ENCODE assay signal across 20 cellular contexts in the genomic region with DNA sequence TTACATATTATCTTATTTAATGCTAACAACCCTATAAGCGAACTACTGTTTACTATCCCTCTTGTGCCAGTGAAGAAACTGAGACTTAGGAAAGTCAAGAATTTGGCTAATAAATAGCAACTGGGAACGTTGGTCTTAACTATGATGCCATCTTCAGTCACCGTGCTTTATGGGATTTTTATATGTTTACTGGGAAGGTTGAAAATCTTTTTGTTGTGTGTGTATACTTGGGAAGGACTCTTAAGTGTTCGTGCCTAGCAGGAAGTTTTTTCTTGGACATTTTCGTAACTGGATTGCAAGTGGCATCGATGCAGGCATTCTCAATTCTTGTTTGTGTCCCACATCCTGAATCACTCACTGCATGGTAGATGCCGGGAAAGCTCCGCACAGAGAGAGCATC. TPM values are rescaled to one million over a fixed set of nuclear protein-coding genes. Genes with fewer than 3 reads are reported as not detected.
DNase-seq lines count a peak whose midpoint lies in the region; ATAC-seq, FAIRE-seq and TF ChIP-seq lines count a peak whose summit lies in the region.
"Had no signal": no experiment of that assay in that cellular context is flagged by ENCODE, and none has a peak within 500 bp of the region (broad histone marks: within the 10 kb centered on the region; RNA-seq: fewer than 3 reads in every experiment).

No MANE protein-coding gene starts in this region.

- no peaks in the 10 kb centered on the region for H3K27me3 Mint-ChIP-seq in activated T-cell treated with anti-CD3 and anti-CD28 coated beads, Interleukin-2, amount 50 U/mL, for 72 hours (ENCODE audit: low read depth)
- H3K27me3 Mint-ChIP-seq: CD4-positive, alpha-beta memory T cell had no signal

- intact Hi-C loops in left lung (cut with DNase I): no loop called here

- no peak overlapping the region for H4K91ac ChIP-seq in H1 (replicated peaks; ENCODE audit: insufficient read length, low read length)

- peak overlapping the region; percentile 62; the same call in 1 of the 2 replicates for H2BK5ac ChIP-seq in H1 (ENCODE audit: low read depth, low read length)

- POLR2A ChIA-PET in RWPE1 (lab: Yijun Ruan, JAX; ENCODE audit: low non-redundant PET): no interaction called here
- POLR2A ChIA-PET in H1 (lab: Charles Lee; ENCODE audit: partially characterized antibody): interaction anchor here (1.0 to 2.5 kb wide), 2 partner anchors 9 kb away, joined by 3 to 10 read pairs; a partner anchor contains a TSS

- no peak for TF ChIP-seq RAD21 in H1 (IDR thresholded peaks at IDR 0.05 in 1 of 2, conservative IDR thresholded peaks at IDR 0.05 in 1 of 2; ENCODE audit: low read depth in 2 of 2, low read length in 2 of 2)

- no peak for FAIRE-seq in H1 (lab: Jason Lieb, UNC)
- FAIRE-seq: GM19239, K562 had no signal

- H3K4me1 ChIP-seq in H1 (replicated peaks in 1 of 4; ENCODE audit: control insufficient read depth in 3 of 4, insufficient read depth in 4 of 4, low read length in 3 of 4) (peaks cover 11 to 19% (median 16%) of the 10 kb centered on the region in 4 experiments), left lung (no peaks in the 10 kb centered on the region)

- 90% methylated on average over 8 of the region's 8 CpGs; no CpG with 5 or more reads in 1 of the 2 experiments for WGBS in H1 (ENCODE audit: extremely low coverage in 1 of 2, insufficient coverage in 1 of 2, insufficient read length in 1 of 2, insufficient replicate concordance in 2 of 2, low coverage in 1 of 2, low lambda C conversion rate in 2 of 2, missing lambda C conversion rate in 1 of 2), 2 experiments

- peaks cover 0 to 32% of the 10 kb centered on the region in 2 experiments; a peak in 2 of 4 replicates for H3K79me2 ChIP-seq in H1 (ENCODE audit: control insufficient read depth in 1 of 2, insufficient read depth in 2 of 2, low read length in 2 of 2)

- no peak overlapping the region for H3K4me3 Mint-ChIP-seq in activated T-cell treated with anti-CD3 and anti-CD28 coated beads, Interleukin-2, amount 50 U/mL, for 72 hours
- H3K4me3 Mint-ChIP-seq in stimulated activated effector memory CD8-positive, alpha-beta T cell treated with anti-CD3 and anti-CD28 coated beads, Interleukin-12 subunit alpha, Interleukin-12 subunit beta, amount 100 ng/mL, for 72 hours: no peak overlapping the region
- H3K4me3 Mint-ChIP-seq: CD4-positive, alpha-beta memory T cell had no signal

- no peak overlapping the region for H2BK15ac ChIP-seq in H1 (ENCODE audit: low read length)

- peak overlapping the region; percentile 80 for H2BK120ac ChIP-seq in H1 (replicated peaks; ENCODE audit: low read depth, low read length)

- peak overlapping the region; percentile 63 for H3K27ac ChIP-seq in RWPE1
- H3K27ac ChIP-seq in H1 (ENCODE audit: low read depth, low read length): 0 out of 2 replicates have a peak overlapping the region, but pooled peaks have one; percentile 49
- H3K27ac ChIP-seq in left lung: no peak overlapping the region

- H3K23ac ChIP-seq in H1 (ENCODE audit: insufficient read length): no peak overlapping the region

- no peak overlapping the region for H3K56ac ChIP-seq in H1 (replicated peaks; ENCODE audit: insufficient read length, low read depth, low read length)

- H3K9ac ChIP-seq in H1 (replicated peaks in 1 of 4; ENCODE audit: extremely low read depth in 1 of 4, low read depth in 3 of 4, low read length in 3 of 4): no peak overlapping the region; a peak in 2 of 7 replicates

- no peak overlapping the region for H4K5ac ChIP-seq in H1 (ENCODE audit: insufficient read length, low read depth, low read length)

- 0 out of 2 replicates have a peak, but pooled peaks cover 1% of the 10 kb centered on the region for H3K23me2 ChIP-seq in H1 (ENCODE audit: low read depth, low read length)

- no peak for TF ChIP-seq CTCF in RWPE1 (conservative IDR thresholded peaks at IDR 0.05; ENCODE audit: low read depth)
- TF ChIP-seq CTCF in H1 (IDR thresholded peaks at IDR 0.05; ENCODE audit: control extremely low read depth in 1 of 3, insufficient read depth in 1 of 3, low read depth in 1 of 3, low read length in 3 of 3): no peak
- TF ChIP-seq CTCF in left lung (IDR thresholded peaks at IDR 0.05): no peak

- 0 out of 2 replicates have a peak overlapping the region, but pooled peaks have one; percentile 51 for H3K18ac ChIP-seq in H1 (ENCODE audit: extremely low read depth, low read length)

- H3K36me3 ChIP-seq in H1 (ENCODE audit: control insufficient read depth in 2 of 4, insufficient read depth in 4 of 4, low read length in 3 of 4): peaks cover 13 to 61% (median 43%) of the 10 kb centered on the region in 4 experiments; a peak in 7 of 8 replicates
- H3K36me3 ChIP-seq in left lung: peaks cover 0 to 97% of the 10 kb centered on the region in 2 donors

- H4K20me1 ChIP-seq in H1 (replicated peaks in 1 of 2; ENCODE audit: control insufficient read depth in 1 of 2, insufficient read depth in 2 of 2, low read length in 2 of 2): no peaks in the 10 kb centered on the region

- H2AFZ ChIP-seq in H1 (ENCODE audit: low read length): no peak overlapping the region

- H3K14ac ChIP-seq in H1 (ENCODE audit: insufficient read length): no peak overlapping the region

- CTCF ChIA-PET in RWPE1 (lab: Yijun Ruan, JAX) (interaction anchor here (0.8 kb wide), 1 partner anchor 9 kb away, joined by 4 read pairs; a partner anchor contains a TSS), H1 (lab: Charles Lee; ENCODE audit: partially characterized antibody) (interaction anchor here (2.2 kb wide), 1 partner anchor 34 kb away, joined by 7 read pairs; no protein-coding TSS in a partner anchor)

- no peak overlapping the region for H3K4me2 ChIP-seq in H1 (ENCODE audit: insufficient read depth in 1 of 2, low read depth in 2 of 2, low read length in 2 of 2)

- peaks cover 2% of the 10 kb centered on the region; the same call in 1 of the 2 replicates for H3K79me1 ChIP-seq in H1 (ENCODE audit: low read depth, low read length)

- H3K4me3 ChIP-seq in H1 (ENCODE audit: extremely low read depth in 1 of 4, insufficient read depth in 2 of 4, low read depth in 3 of 4, low read length in 4 of 4) (no peak overlapping the region), left lung (no peak overlapping the region)
- H3K4me3 ChIP-seq: K562 had no signal

- no peak for TF ChIP-seq POLR2A in H1 (IDR thresholded peaks at IDR 0.05; ENCODE audit: control extremely low read depth in 1 of 2, low read depth in 2 of 2, low read length in 2 of 2)

- no peak for ATAC-seq in activated T-cell treated with anti-CD3 and anti-CD28 coated beads, Interleukin-2, amount 50 U/mL, for 72 hours (replicated peaks in 1 of 2)
- no peak for ATAC-seq in stimulated activated effector memory CD8-positive, alpha-beta T cell treated with anti-CD3 and anti-CD28 coated beads, Interleukin-12 subunit alpha, Interleukin-12 subunit beta, amount 100 ng/mL, for 72 hours
- ATAC-seq in HG03025 (IDR thresholded peaks at IDR 0.05; ENCODE audit: low FRiP score, unreplicated experiment) (no peak), left lung (no peak)
- ATAC-seq: K562, Panc1 had no signal

- H3K27me3 ChIP-seq in H1 (replicated peaks in 1 of 4; ENCODE audit: control insufficient read depth in 3 of 4, extremely low read depth in 1 of 4, insufficient read depth in 3 of 4, low read length in 3 of 4) (no peaks in the 10 kb centered on the region), left lung (no peaks in the 10 kb centered on the region)

- TF ChIP-seq EP300 in H1 (IDR thresholded peaks at IDR 0.05; ENCODE audit: borderline replicate concordance in 1 of 2, low read depth in 2 of 2, low read length in 2 of 2): no peak

- H3K9me3 ChIP-seq in H1 (ENCODE audit: insufficient read depth in 2 of 2, low read depth in 1 of 2, low read length in 1 of 2): no peaks in the 10 kb centered on the region
- no peaks in the 10 kb centered on the region for H3K9me3 ChIP-seq in left lung

- H3K4me1 Mint-ChIP-seq in activated T-cell treated with anti-CD3 and anti-CD28 coated beads, Interleukin-2, amount 50 U/mL, for 72 hours (ENCODE audit: low read depth): peaks cover 5% of the 10 kb centered on the region
- H3K4me1 Mint-ChIP-seq in stimulated activated effector memory CD8-positive, alpha-beta T cell treated with anti-CD3 and anti-CD28 coated beads, Interleukin-12 subunit alpha, Interleukin-12 subunit beta, amount 100 ng/mL, for 72 hours: peaks cover 6% of the 10 kb centered on the region

- DNase-seq in activated T-cell treated with anti-CD3 and anti-CD28 coated beads, Interleukin-2, amount 50 U/mL, for 72 hours: no peak
- DNase-seq in activated T-cell treated with anti-CD3 and anti-CD28 coated beads, Interleukin-2, amount 50 U/mL, for 1 hour: no peak
- DNase-seq in RWPE1 (ENCODE audit: low spot score) (no peak), H1 (ENCODE audit: low read depth in 1 of 2, low spot score in 2 of 2) (no peak), left lung (no peak), HCEC 1CT (no peak)
- DNase-seq in stimulated activated effector memory CD8-positive, alpha-beta T cell treated with anti-CD3 and anti-CD28 coated beads, Interleukin-12 subunit alpha, Interleukin-12 subunit beta, amount 100 ng/mL, for 72 hours (ENCODE audit: low spot score in 2 of 2): no peak
- DNase-seq: 8988T; Calu3; CD4-positive, alpha-beta memory T cell; H7; NCI-H1436; NCI-H2029 treated with DMSO at 0.1 percent for 48 hours; NCI-H510A; NCI-H82; SHP77 had no signal

- H2AK5ac ChIP-seq in H1 (ENCODE audit: low read depth, low read length): no peak overlapping the region; the same call in 1 of the 2 replicates

- peak overlapping the region; percentile 65; the same call in 1 of the 2 replicates for H2BK20ac ChIP-seq in H1 (ENCODE audit: low read length)

- peak overlapping the region; percentile 82 for H3K27ac Mint-ChIP-seq in activated T-cell treated with anti-CD3 and anti-CD28 coated beads, Interleukin-2, amount 50 U/mL, for 72 hours
- peak overlapping the region; percentile 82 for H3K27ac Mint-ChIP-seq in stimulated activated effector memory CD8-positive, alpha-beta T cell treated with anti-CD3 and anti-CD28 coated beads, Interleukin-12 subunit alpha, Interleukin-12 subunit beta, amount 100 ng/mL, for 72 hours

- H3K9me3 Mint-ChIP-seq in activated T-cell treated with anti-CD3 and anti-CD28 coated beads, Interleukin-2, amount 50 U/mL, for 72 hours: no peaks in the 10 kb centered on the region
- no peaks in the 10 kb centered on the region for H3K9me3 Mint-ChIP-seq in stimulated activated effector memory CD8-positive, alpha-beta T cell treated with anti-CD3 and anti-CD28 coated beads, Interleukin-12 subunit alpha, Interleukin-12 subunit beta, amount 100 ng/mL, for 72 hours
- H3K9me3 Mint-ChIP-seq: CD4-positive, alpha-beta memory T cell had no signal

- H4K8ac ChIP-seq in H1 (ENCODE audit: extremely low read depth, insufficient read depth, low read length): no peak overlapping the region

- peaks cover 6 to 33% of the 10 kb centered on the region in 2 donors for H3K36me3 Mint-ChIP-seq in activated T-cell treated with anti-CD3 and anti-CD28 coated beads, Interleukin-2, amount 50 U/mL, for 72 hours (ENCODE audit: insufficient read depth in 2 of 2)
- H3K36me3 Mint-ChIP-seq in stimulated activated effector memory CD8-positive, alpha-beta T cell treated with anti-CD3 and anti-CD28 coated beads, Interleukin-12 subunit alpha, Interleukin-12 subunit beta, amount 100 ng/mL, for 72 hours: peaks cover 100% of the 10 kb centered on the region

- no peak overlapping the region for H3K4ac ChIP-seq in H1 (replicated peaks; ENCODE audit: insufficient read length, low read depth, low read length)

- H2BK12ac ChIP-seq in H1 (ENCODE audit: low read depth, low read length): no peak overlapping the region

RNA-seq across cellular contexts. Expression of a gene that starts 9.4 kb away (rescaled TPM):
- total RNA-seq in activated T-cell treated with anti-CD3 and anti-CD28 coated beads, Interleukin-2, amount 50 U/mL, for 72 hours: 10 to 100 TPM; 58.5 to 61.5 TPM
- total RNA-seq in H1 (2021; fragmentation: NEBNext Ultra II Directional; extraction: Animal tissue kit (Norgen Biotek cat#: 25700)): 48.3 and 49.5 TPM in 2 replicates
- polyA plus RNA-seq in H1 (2011; rRNA removed): 36.5 and 64.4 TPM in 2 replicates
- 25.1 TPM for polyA plus RNA-seq in H1 (2011; cell fraction: cytosol; rRNA removed)
- polyA plus RNA-seq in H1 (2011; cell fraction: nucleus; rRNA removed): 154 TPM
- 35.4 to 37.3 TPM (median 36.3 TPM) in 4 replicates for polyA plus RNA-seq in H1 (2012, experiment 1 of 2)
- polyA plus RNA-seq in H1 (2012, experiment 2 of 2): 13.3 TPM
- polyA plus RNA-seq in H1 (2013, experiment 1 of 2): 51.5 TPM
- polyA plus RNA-seq in H1 (2013, experiment 2 of 2): 47.2 TPM
- 18.9 and 20.6 TPM in 2 replicates for polyA minus RNA-seq in H1 (2011; rRNA and poly(A)+ RNA removed)
- polyA minus RNA-seq in H1 (2011; cell fraction: cytosol; rRNA and poly(A)+ RNA removed): 20.5 TPM
- polyA minus RNA-seq in H1 (2011; cell fraction: nucleus; rRNA and poly(A)+ RNA removed): 37.8 TPM
- total RNA-seq in left lung: 10 to 100 TPM; 26.0 to 38.3 TPM

Comparison
In these comparisons a context has a peak if more than half of its experiments do, and no peak if none do; other contexts are left out.
1. H3K27ac ChIP-seq: peak in RWPE1 (single experiment) and H1 (single experiment); none in left lung (0 of 2).